ENCODE assay signal across 17 cellular contexts in the genomic region with DNA sequence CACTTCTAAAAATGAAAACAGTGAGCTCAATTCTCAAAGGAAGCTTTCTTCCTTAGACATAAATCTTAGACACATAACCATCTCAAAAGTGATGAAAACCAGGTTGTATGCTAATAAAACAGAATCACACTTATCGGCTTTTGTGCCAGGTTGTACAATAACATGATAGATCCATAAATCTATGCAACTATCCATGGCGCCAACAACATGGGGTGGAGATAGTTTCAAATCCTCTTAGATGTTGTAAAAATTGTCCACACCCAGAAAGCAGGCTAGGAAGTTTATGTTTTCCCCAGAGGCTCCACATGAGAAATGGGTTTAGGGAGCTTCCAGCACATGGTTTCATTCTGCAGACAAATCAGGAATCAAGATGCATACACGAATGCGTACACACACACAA.
DNase-seq lines count a peak whose midpoint lies in the region; ATAC-seq, FAIRE-seq and TF ChIP-seq lines count a peak whose summit lies in the region.
"Had no signal": no experiment of that assay in that cellular context is flagged by ENCODE, and none has a peak within 500 bp of the region (broad histone marks: within the 10 kb centered on the region; RNA-seq: fewer than 3 reads in every experiment).

No MANE protein-coding gene starts in this region.

- H3K27me3 ChIP-seq in DND-41 (ENCODE audit: insufficient read depth, low read length, poor library complexity) = no peaks in the 10 kb centered on the region
- no peaks in the 10 kb centered on the region for H3K27me3 ChIP-seq in astrocyte (ENCODE audit: insufficient read depth, low read length)
- H3K27me3 ChIP-seq in brain microvascular endothelial cell (replicated peaks) = no peaks in the 10 kb centered on the region
- H3K27me3 ChIP-seq: Peyer's patch had no signal

- no peaks in the 10 kb centered on the region for H3K9me3 Mint-ChIP-seq in activated T-cell treated with anti-CD3 and anti-CD28 coated beads, Interleukin-2, amount 50 U/mL, for 24 hours
- no peaks in the 10 kb centered on the region for H3K9me3 Mint-ChIP-seq in astrocyte (ENCODE audit: unreplicated experiment)
- peaks cover 0 to 2% (median 0%) of the 10 kb centered on the region in 9 donors for H3K9me3 Mint-ChIP-seq in naive thymus-derived CD8-positive, alpha-beta T cell

- H3K9me3 ChIP-seq in DND-41 (ENCODE audit: insufficient read depth, low read length, severe bottlenecking) (no peaks in the 10 kb centered on the region), astrocyte (ENCODE audit: insufficient read depth, low read depth, low read length) (no peaks in the 10 kb centered on the region)
- H3K9me3 ChIP-seq: Peyer's patch had no signal

- peak overlapping the region; percentile 53 for H3K27ac Mint-ChIP-seq in activated T-cell treated with anti-CD3 and anti-CD28 coated beads, Interleukin-2, amount 50 U/mL, for 24 hours
- H3K27ac Mint-ChIP-seq in astrocyte (ENCODE audit: unreplicated experiment) = no peak overlapping the region
- peak overlapping the region in 6 of 10 donors; percentile 12 to 67 (median 54) for H3K27ac Mint-ChIP-seq in naive thymus-derived CD8-positive, alpha-beta T cell

- peaks cover 79% of the 10 kb centered on the region for H3K4me1 Mint-ChIP-seq in activated T-cell treated with anti-CD3 and anti-CD28 coated beads, Interleukin-2, amount 50 U/mL, for 24 hours (ENCODE audit: low read depth)
- H3K4me1 Mint-ChIP-seq in astrocyte (ENCODE audit: low read depth, unreplicated experiment) = peaks cover 44% of the 10 kb centered on the region
- H3K4me1 Mint-ChIP-seq in naive thymus-derived CD8-positive, alpha-beta T cell = peaks cover 40 to 79% (median 72%) of the 10 kb centered on the region in 4 donors

- H3K9ac ChIP-seq in DND-41 (ENCODE audit: low read depth, low read length) (no peak overlapping the region), astrocyte (ENCODE audit: low read length) (no peak overlapping the region)

- H4K20me1 ChIP-seq in DND-41 (ENCODE audit: insufficient read depth, low read length) (no peaks in the 10 kb centered on the region), astrocyte (ENCODE audit: insufficient read depth, low read length) (no peaks in the 10 kb centered on the region)

- no peak for DNase-seq in activated T-cell treated with anti-CD3 and anti-CD28 coated beads, Interleukin-2, amount 50 U/mL, for 24 hours
- no peak for DNase-seq in activated T-cell treated with anti-CD3 and anti-CD28 coated beads for 4 hours
- no peak for DNase-seq in DND-41
- no peak for DNase-seq in astrocyte (ENCODE audit: low read depth)
- no peak for DNase-seq in naive thymus-derived CD8-positive, alpha-beta T cell
- DNase-seq in brain microvascular endothelial cell = no peak
- DNase-seq in COR-L47 (lab: John Stamatoyannopoulos, UW) = no peak
- DNase-seq: AML-193, Karpas-422, MM.1S, NCI-H1105, NCI-H187, NCI-H2171, Peyer's patch, Right ventricle myocardium superior had no signal

- H3K4me3 Mint-ChIP-seq in activated T-cell treated with anti-CD3 and anti-CD28 coated beads, Interleukin-2, amount 50 U/mL, for 24 hours = no peak overlapping the region
- H3K4me3 Mint-ChIP-seq in astrocyte (ENCODE audit: unreplicated experiment) = no peak overlapping the region
- H3K4me3 Mint-ChIP-seq in naive thymus-derived CD8-positive, alpha-beta T cell = no peak overlapping the region

- no peak overlapping the region for H3K4me2 ChIP-seq in DND-41 (ENCODE audit: insufficient read depth, low read length)
- no peak overlapping the region for H3K4me2 ChIP-seq in astrocyte (ENCODE audit: low read length)

- H3K27ac ChIP-seq in DND-41 (ENCODE audit: low read length) (peak overlapping the region; percentile 62), astrocyte (ENCODE audit: low read depth, low read length) (no peak overlapping the region), brain microvascular endothelial cell (no peak overlapping the region)

- H3K79me2 ChIP-seq in DND-41 (ENCODE audit: insufficient read depth, low read length) = peaks cover 37% of the 10 kb centered on the region; the same call in 1 of the 2 replicates
- no peaks in the 10 kb centered on the region for H3K79me2 ChIP-seq in astrocyte (ENCODE audit: insufficient read depth, low read length)

- H3K36me3 Mint-ChIP-seq in activated T-cell treated with anti-CD3 and anti-CD28 coated beads, Interleukin-2, amount 50 U/mL, for 24 hours (ENCODE audit: low read depth) = peaks cover 12% of the 10 kb centered on the region
- H3K36me3 Mint-ChIP-seq in astrocyte (ENCODE audit: low read depth, unreplicated experiment) = peaks cover 2% of the 10 kb centered on the region
- peaks cover 3 to 55% (median 10%) of the 10 kb centered on the region in 3 donors for H3K36me3 Mint-ChIP-seq in naive thymus-derived CD8-positive, alpha-beta T cell

- POLR2A ChIA-PET in naive thymus-derived CD8-positive, alpha-beta T cell (lab: Charles Lee) = no interaction called here

- peak; percentile 41 for FAIRE-seq in astrocyte (lab: Jason Lieb, UNC)
- FAIRE-seq: HepG2 had no signal

- ATAC-seq in DND-41 (ENCODE audit: insufficient read depth, low read depth) = no peak
- no peak for ATAC-seq in naive thymus-derived CD8-positive, alpha-beta T cell
- no peak for ATAC-seq in HG03108 (IDR thresholded peaks at IDR 0.05; ENCODE audit: unreplicated experiment)
- ATAC-seq: HepG2 had no signal

- peaks cover 5% of the 10 kb centered on the region for H3K27me3 Mint-ChIP-seq in activated T-cell treated with anti-CD3 and anti-CD28 coated beads, Interleukin-2, amount 50 U/mL, for 24 hours
- H3K27me3 Mint-ChIP-seq in astrocyte (ENCODE audit: low read depth, unreplicated experiment) = no peaks in the 10 kb centered on the region
- no peaks in the 10 kb centered on the region for H3K27me3 Mint-ChIP-seq in naive thymus-derived CD8-positive, alpha-beta T cell

- in situ Hi-C loops in brain microvascular endothelial cell (cut with HindIII; ENCODE audit: low pct_ligation_motif_present, low sequenced_read_pairs) = no loop called here

- H2AFZ ChIP-seq in DND-41 (ENCODE audit: low read depth, low read length) (no peak overlapping the region), astrocyte (ENCODE audit: low read depth, low read length) (no peak overlapping the region)

- H3K36me3 ChIP-seq in DND-41 (ENCODE audit: insufficient read depth, low read length) (peaks cover 11% of the 10 kb centered on the region), astrocyte (ENCODE audit: insufficient read depth, low read length) (no peaks in the 10 kb centered on the region), brain microvascular endothelial cell (replicated peaks) (no peaks in the 10 kb centered on the region)
- H3K36me3 ChIP-seq: Peyer's patch had no signal

- H3K4me1 ChIP-seq in DND-41 (ENCODE audit: insufficient read depth, low read length) = peaks cover 70% of the 10 kb centered on the region
- H3K4me1 ChIP-seq in astrocyte (ENCODE audit: insufficient read depth, low read length) = peaks cover 7% of the 10 kb centered on the region

- H3K4me3 ChIP-seq in DND-41 (ENCODE audit: low read depth in 1 of 2, low read length in 2 of 2) (no peak overlapping the region), astrocyte (ENCODE audit: insufficient read depth, low read depth, low read length) (no peak overlapping the region), brain microvascular endothelial cell (ENCODE audit: low read depth, low read length) (no peak overlapping the region)
- H3K4me3 ChIP-seq: Peyer's patch had no signal

- no peak for TF ChIP-seq CTCF in DND-41 (IDR thresholded peaks at IDR 0.05; ENCODE audit: borderline replicate concordance, extremely low read depth, low read length, poor library complexity, severe bottlenecking)
- no peak for TF ChIP-seq CTCF in astrocyte (IDR thresholded peaks at IDR 0.05; ENCODE audit: insufficient read depth, low read depth, low read length)
- TF ChIP-seq CTCF in brain microvascular endothelial cell (IDR thresholded peaks at IDR 0.05; ENCODE audit: low read depth, low read length, missing control alignments) = no peak
